In the genomic region with DNA sequence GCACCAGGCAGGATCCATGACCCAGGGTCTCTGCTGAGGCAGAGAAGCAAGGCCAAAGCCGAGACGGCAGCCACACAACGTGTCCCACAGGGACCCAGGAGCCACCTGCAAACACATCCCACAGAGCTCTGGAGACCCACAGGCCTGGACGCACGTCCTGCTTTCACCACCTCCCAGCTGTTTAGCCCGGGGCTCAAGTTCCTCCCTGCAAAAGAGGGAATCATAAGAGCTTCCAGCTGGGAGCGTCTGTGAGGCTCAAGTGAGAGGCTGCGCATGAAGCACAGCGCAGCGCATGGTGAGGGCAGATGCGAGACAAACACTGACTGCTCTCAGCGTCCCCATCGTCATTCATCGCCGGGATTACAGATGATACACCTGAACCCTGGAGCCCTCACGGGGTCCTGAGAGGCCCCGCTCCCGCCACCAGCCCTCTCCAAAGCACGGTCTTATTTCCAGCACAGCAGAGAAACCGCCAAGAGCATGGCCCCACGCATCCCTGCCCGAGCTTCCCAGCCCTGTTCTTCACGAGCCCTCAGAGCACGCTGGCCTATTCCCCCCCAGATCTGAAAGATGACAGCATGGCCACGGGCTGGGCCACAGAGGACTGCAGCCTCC, we compare ENCODE assay signal across 17 cellular contexts.
DNase-seq lines count a peak whose midpoint lies in the region; ATAC-seq and TF ChIP-seq lines count a peak whose summit lies in the region.
"Had no signal": no experiment of that assay in that cellular context is flagged by ENCODE, and none has a peak within 500 bp of the region (broad histone marks: within the 10 kb centered on the region; RNA-seq: fewer than 3 reads in every experiment).

No MANE protein-coding gene starts in this region.

- H3K4me1 ChIP-seq in BE2C (no peaks in the 10 kb centered on the region; the same call in 1 of the 2 replicates), adrenal gland (replicated peaks in 1 of 2) (no peaks in the 10 kb centered on the region)
- H3K4me1 ChIP-seq: Peyer's patch had no signal

- H3K27me3 Mint-ChIP-seq in glutamatergic neuron (ENCODE audit: unreplicated experiment): peaks cover 12% of the 10 kb centered on the region
- H3K27me3 Mint-ChIP-seq: CD4-positive, alpha-beta T cell had no signal

- TF ChIP-seq POLR2A in adrenal gland (IDR thresholded peaks at IDR 0.05): no peak

- CTCF ChIA-PET in HEK293T (lab: Yijun Ruan, JAX): no interaction called here

- H3K27me3 ChIP-seq in BE2C: no peaks in the 10 kb centered on the region
- H3K27me3 ChIP-seq in adrenal gland: no peaks in the 10 kb centered on the region
- H3K27me3 ChIP-seq: Peyer's patch had no signal

- H3K36me3 ChIP-seq in BE2C (peaks cover 7% of the 10 kb centered on the region), adrenal gland (replicated peaks in 1 of 2) (no peaks in the 10 kb centered on the region)

- no peak overlapping the region for H3K4me3 Mint-ChIP-seq in glutamatergic neuron (ENCODE audit: unreplicated experiment)
- H3K4me3 Mint-ChIP-seq: CD4-positive, alpha-beta T cell had no signal

- POLR2A ChIA-PET in HEK293T (lab: Yijun Ruan, JAX): no interaction called here

- H3K9me3 ChIP-seq in BE2C (no peaks in the 10 kb centered on the region), adrenal gland (replicated peaks in 1 of 3) (no peaks in the 10 kb centered on the region)
- H3K9me3 ChIP-seq: Peyer's patch had no signal

- no peak for ATAC-seq in GM18909 (IDR thresholded peaks at IDR 0.05; ENCODE audit: poor library complexity, unreplicated experiment)

- intact Hi-C loops in adrenal gland (cut with DNase I): no loop called here

- H3K4me1 Mint-ChIP-seq in glutamatergic neuron (ENCODE audit: low read depth, unreplicated experiment): peaks cover 31% of the 10 kb centered on the region

- WGBS in adrenal gland, 4 donors: 93 to 98% (median 95%) methylated on average over 17 to 25 of the region's 25 CpGs

- H3K9me3 Mint-ChIP-seq in glutamatergic neuron (ENCODE audit: unreplicated experiment): peaks cover 17% of the 10 kb centered on the region
- H3K9me3 Mint-ChIP-seq: CD4-positive, alpha-beta T cell had no signal

- H3K27ac ChIP-seq in adrenal gland: no peak overlapping the region
- H3K27ac ChIP-seq: HL-60, Peyer's patch had no signal

- DNase-seq in BE2C (peak; percentile 74), NCI-H128 (lab: John Stamatoyannopoulos, UW; ENCODE audit: unreplicated experiment) (peak; percentile 84), NCI-H345 (lab: John Stamatoyannopoulos, UW) (peak; percentile 90), glutamatergic neuron (no peak), adrenal gland (no peak), GM10266 (ENCODE audit: extremely low spot score) (no peak), HEK293T (ENCODE audit: extremely low spot score) (no peak)
- DNase-seq: Calu3; CD4-positive, alpha-beta T cell; GOT3; MV-4-11; NCI-H1930; NCI-H446; Peyer's patch; SIG-M5 had no signal

- no peaks in the 10 kb centered on the region for H3K36me3 Mint-ChIP-seq in glutamatergic neuron (ENCODE audit: unreplicated experiment)

- TF ChIP-seq CTCF in BE2C (IDR thresholded peaks at IDR 0.05; ENCODE audit: low read depth, low read length) (no peak), glutamatergic neuron (IDR thresholded peaks at IDR 0.05; ENCODE audit: partially characterized antibody, unreplicated experiment) (no peak), adrenal gland (IDR thresholded peaks at IDR 0.05) (no peak), GM10266 (IDR thresholded peaks at IDR 0.05; ENCODE audit: control insufficient read depth, insufficient read depth, low read depth, missing control alignments) (no peak)

- peak overlapping the region; percentile 55 for H3K27ac Mint-ChIP-seq in glutamatergic neuron (ENCODE audit: unreplicated experiment)
- H3K27ac Mint-ChIP-seq: CD4-positive, alpha-beta T cell had no signal

- no peak overlapping the region for H3K4me3 ChIP-seq in BE2C (ENCODE audit: low read depth, low read length)
- H3K4me3 ChIP-seq in adrenal gland: no peak overlapping the region
- H3K4me3 ChIP-seq: Peyer's patch had no signal

TF ChIP-seq in HEK293T, 16 proteins besides CTCF, POLR2A, EP300 and RAD21:
- TF ChIP-seq CTBP1 (IDR thresholded peaks at IDR 0.05; ENCODE audit: borderline replicate concordance) (no peak), SP1 (IDR thresholded peaks at IDR 0.05) (no peak), ARNT (IDR thresholded peaks at IDR 0.05) (no peak), FOXA1 (IDR thresholded peaks at IDR 0.05) (no peak), FOXM1 (IDR thresholded peaks at IDR 0.05; ENCODE audit: borderline replicate concordance) (no peak), LEF1 (IDR thresholded peaks at IDR 0.05; ENCODE audit: borderline replicate concordance) (no peak), ZNF384 (IDR thresholded peaks at IDR 0.05) (no peak), ELF4 (IDR thresholded peaks at IDR 0.05) (no peak), TARDBP (IDR thresholded peaks at IDR 0.05) (no peak), BHLHE40 (IDR thresholded peaks at IDR 0.05; ENCODE audit: borderline replicate concordance) (no peak), FOXK2 (IDR thresholded peaks at IDR 0.05) (no peak), L3MBTL2 (conservative IDR thresholded peaks at IDR 0.05) (no peak), NFRKB (IDR thresholded peaks at IDR 0.05) (no peak), SUZ12 (IDR thresholded peaks at IDR 0.05) (no peak), HDGF (IDR thresholded peaks at IDR 0.05; ENCODE audit: borderline replicate concordance) (no peak)
- TF ChIP-seq, protein P1, sequence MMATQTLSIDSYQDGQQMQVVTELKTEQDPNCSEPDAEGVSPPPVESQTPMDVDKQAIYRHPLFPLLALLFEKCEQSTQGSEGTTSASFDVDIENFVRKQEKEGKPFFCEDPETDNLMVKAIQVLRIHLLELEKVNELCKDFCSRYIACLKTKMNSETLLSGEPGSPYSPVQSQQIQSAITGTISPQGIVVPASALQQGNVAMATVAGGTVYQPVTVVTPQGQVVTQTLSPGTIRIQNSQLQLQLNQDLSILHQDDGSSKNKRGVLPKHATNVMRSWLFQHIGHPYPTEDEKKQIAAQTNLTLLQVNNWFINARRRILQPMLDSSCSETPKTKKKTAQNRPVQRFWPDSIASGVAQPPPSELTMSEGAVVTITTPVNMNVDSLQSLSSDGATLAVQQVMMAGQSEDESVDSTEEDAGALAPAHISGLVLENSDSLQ (IDR thresholded peaks at IDR 0.05): no peak

Comparison
In these comparisons a context has a peak if more than half of its experiments do, and no peak if none do; other contexts are left out.
1. DNase-seq: peak in BE2C (single experiment), NCI-H128 (single experiment) and NCI-H345 (single experiment); none in glutamatergic neuron (single experiment), adrenal gland (0 of 7), GM10266 (single experiment) and HEK293T (single experiment).